ENCODE assay signal across 25 cellular contexts in genomic region chr1:7018826-7019225, GRCh38.
"Had no signal": no experiment of that assay in that cellular context is flagged by ENCODE, and none has a peak within 500 bp of the region (broad histone marks: within the 10 kb centered on the region; RNA-seq: fewer than 3 reads in every experiment).

No MANE protein-coding gene starts in this region.

- H3K4me1 ChIP-seq: left lung, pancreas, prostate gland, sigmoid colon, spleen, suprapubic skin, uterus had no signal

- H3K9me3 Mint-ChIP-seq: naive thymus-derived CD4-positive, alpha-beta T cell; natural killer cell treated with Interleukin-12 subunit alpha and Interleukin-12 subunit beta and Interleukin-15 and Interleukin-18, amount 100 ng/mL, for 72 hours; stimulated activated effector memory CD8-positive, alpha-beta T cell treated with anti-CD3 and anti-CD28 coated beads, Interleukin-12 subunit alpha, Interleukin-12 subunit beta, amount 100 ng/mL, for 72 hours; stimulated activated naive CD8-positive, alpha-beta T cell treated with anti-CD3 and anti-CD28 coated beads, Interleukin-15, Interleukin-2, amounts not matched to agents 100 ng/mL and 50 ng/mL, for 24 hours had no signal

- ATAC-seq: left lung; naive thymus-derived CD4-positive, alpha-beta T cell; natural killer cell treated with Interleukin-12 subunit alpha and Interleukin-12 subunit beta and Interleukin-15 and Interleukin-18, amount 100 ng/mL, for 72 hours; pancreas; right cardiac atrium; stimulated activated effector memory CD8-positive, alpha-beta T cell treated with anti-CD3 and anti-CD28 coated beads, Interleukin-12 subunit alpha, Interleukin-12 subunit beta, amount 100 ng/mL, for 72 hours had no signal

- H3K4me1 Mint-ChIP-seq: naive thymus-derived CD4-positive, alpha-beta T cell; stimulated activated effector memory CD8-positive, alpha-beta T cell treated with anti-CD3 and anti-CD28 coated beads, Interleukin-12 subunit alpha, Interleukin-12 subunit beta, amount 100 ng/mL, for 72 hours had no signal

- H3K9me3 ChIP-seq: left lung, mucosa of descending colon, pancreas, prostate gland, sigmoid colon, spleen, suprapubic skin, thoracic aorta, tibial artery, uterus had no signal

- H3K4me3 Mint-ChIP-seq: naive thymus-derived CD4-positive, alpha-beta T cell; natural killer cell treated with Interleukin-12 subunit alpha and Interleukin-12 subunit beta and Interleukin-15 and Interleukin-18, amount 100 ng/mL, for 72 hours; stimulated activated effector memory CD8-positive, alpha-beta T cell treated with anti-CD3 and anti-CD28 coated beads, Interleukin-12 subunit alpha, Interleukin-12 subunit beta, amount 100 ng/mL, for 72 hours; stimulated activated naive CD8-positive, alpha-beta T cell treated with anti-CD3 and anti-CD28 coated beads, Interleukin-15, Interleukin-2, amounts not matched to agents 100 ng/mL and 50 ng/mL, for 24 hours had no signal

- H3K27me3 ChIP-seq: pancreas, uterus had no signal

- H3K36me3 Mint-ChIP-seq: naive thymus-derived CD4-positive, alpha-beta T cell; natural killer cell treated with Interleukin-12 subunit alpha and Interleukin-12 subunit beta and Interleukin-15 and Interleukin-18, amount 100 ng/mL, for 72 hours; stimulated activated effector memory CD8-positive, alpha-beta T cell treated with anti-CD3 and anti-CD28 coated beads, Interleukin-12 subunit alpha, Interleukin-12 subunit beta, amount 100 ng/mL, for 72 hours had no signal

- H3K27ac Mint-ChIP-seq: naive thymus-derived CD4-positive, alpha-beta T cell; natural killer cell treated with Interleukin-12 subunit alpha and Interleukin-12 subunit beta and Interleukin-15 and Interleukin-18, amount 100 ng/mL, for 72 hours; stimulated activated effector memory CD8-positive, alpha-beta T cell treated with anti-CD3 and anti-CD28 coated beads, Interleukin-12 subunit alpha, Interleukin-12 subunit beta, amount 100 ng/mL, for 72 hours; stimulated activated naive CD8-positive, alpha-beta T cell treated with anti-CD3 and anti-CD28 coated beads, Interleukin-15, Interleukin-2, amounts not matched to agents 100 ng/mL and 50 ng/mL, for 24 hours had no signal

- H3K36me3 ChIP-seq: left lung, pancreas, prostate gland, sigmoid colon, spleen, suprapubic skin, thoracic aorta, tibial artery, uterus had no signal

- H3K4me3 ChIP-seq: left lung, lung, mucosa of descending colon, pancreas, prostate gland, sigmoid colon, spleen, suprapubic skin, thoracic aorta, tibial artery, uterus had no signal

- H3K27ac ChIP-seq: left lung, pancreas, prostate gland, sigmoid colon, spleen, suprapubic skin, thoracic aorta, tibial artery, uterus had no signal

- DNase-seq: hippocampal formation; kidney; left colon; left lung; mesendoderm; midbrain; naive thymus-derived CD4-positive, alpha-beta T cell; nucleus accumbens; pancreas; retina; right cardiac atrium; sigmoid colon; spleen; stimulated activated CD4-positive, alpha-beta T cell treated with anti-CD3 and anti-CD28 coated beads, Interleukin-4, amount 100 ng/mL, for 24 hours; stimulated activated naive CD4-positive, alpha-beta T cell; tibial artery; uterus had no signal
